In genomic region chr2:65796259-65796658, GRCh38 we compare ENCODE assay signal across 23 cellular contexts.
"Had no signal": no experiment of that assay in that cellular context is flagged by ENCODE, and none has a peak within 500 bp of the region (broad histone marks: within the 10 kb centered on the region; RNA-seq: fewer than 3 reads in every experiment).

No MANE protein-coding gene starts in this region.

- H3K27me3 Mint-ChIP-seq: effector memory CD8-positive, alpha-beta T cell had no signal

- H3K4me3 Mint-ChIP-seq: effector memory CD8-positive, alpha-beta T cell; memory B cell; naive thymus-derived CD8-positive, alpha-beta T cell; neural progenitor cell; stimulated activated effector memory CD8-positive, alpha-beta T cell treated with anti-CD3 and anti-CD28 coated beads, Interleukin-12 subunit alpha, Interleukin-12 subunit beta, amount 100 ng/mL, for 72 hours had no signal

- H3K36me3 Mint-ChIP-seq: memory B cell; naive thymus-derived CD8-positive, alpha-beta T cell; neural progenitor cell; stimulated activated effector memory CD8-positive, alpha-beta T cell treated with anti-CD3 and anti-CD28 coated beads, Interleukin-12 subunit alpha, Interleukin-12 subunit beta, amount 100 ng/mL, for 72 hours had no signal

- H3K9me3 ChIP-seq: esophagus muscularis mucosa, gastroesophageal sphincter, lower lobe of right lung, ovary, right atrium auricular region, suprapubic skin, thyroid gland, upper lobe of left lung, uterus had no signal

- H3K4me2 ChIP-seq: neural progenitor cell, smooth muscle cell had no signal

- H3K27ac Mint-ChIP-seq: effector memory CD8-positive, alpha-beta T cell; memory B cell; naive thymus-derived CD8-positive, alpha-beta T cell; neural progenitor cell; stimulated activated effector memory CD8-positive, alpha-beta T cell treated with anti-CD3 and anti-CD28 coated beads, Interleukin-12 subunit alpha, Interleukin-12 subunit beta, amount 100 ng/mL, for 72 hours had no signal

- H3K4me3 ChIP-seq: esophagus muscularis mucosa, gastroesophageal sphincter, lower lobe of right lung, neural progenitor cell, ovary, right atrium auricular region, smooth muscle cell, suprapubic skin, thyroid gland, upper lobe of left lung, uterus had no signal

- H3K4me1 Mint-ChIP-seq: memory B cell; naive thymus-derived CD8-positive, alpha-beta T cell; stimulated activated effector memory CD8-positive, alpha-beta T cell treated with anti-CD3 and anti-CD28 coated beads, Interleukin-12 subunit alpha, Interleukin-12 subunit beta, amount 100 ng/mL, for 72 hours had no signal

- H3K27ac ChIP-seq: epithelial cell of prostate, esophagus muscularis mucosa, gastroesophageal sphincter, lower lobe of right lung, neural progenitor cell, ovary, right atrium auricular region, suprapubic skin, thyroid gland, upper lobe of left lung, uterus had no signal

- H3K4me1 ChIP-seq: gastroesophageal sphincter, lower lobe of right lung, right atrium auricular region, suprapubic skin, thyroid gland, upper lobe of left lung, uterus had no signal

- H3K36me3 ChIP-seq: esophagus muscularis mucosa, gastroesophageal sphincter, lower lobe of right lung, neural progenitor cell, ovary, right atrium auricular region, suprapubic skin, thyroid gland, upper lobe of left lung, uterus had no signal

- H2AFZ ChIP-seq: neural progenitor cell had no signal

- H3K27me3 ChIP-seq: esophagus muscularis mucosa, gastroesophageal sphincter, neural progenitor cell, ovary, right atrium auricular region, suprapubic skin, thyroid gland, upper lobe of left lung, uterus had no signal

- H3K9me3 Mint-ChIP-seq: effector memory CD8-positive, alpha-beta T cell; memory B cell; naive thymus-derived CD8-positive, alpha-beta T cell; neural progenitor cell had no signal

- DNase-seq: effector memory CD8-positive, alpha-beta T cell; foreskin fibroblast; glutamatergic neuron; islet precursor cell; lower lobe of right lung; naive thymus-derived CD8-positive, alpha-beta T cell; nucleus accumbens; ovary; stimulated activated CD4-positive, alpha-beta T cell treated with anti-CD3 and anti-CD28 coated beads, Interleukin-2, amount 100 ng/mL, for 48 hours; stimulated activated CD8-positive, alpha-beta memory T cell treated with anti-CD3 and anti-CD28 coated beads, Interleukin-4, amount 100 ng/mL, for 48 hours; stimulated activated naive CD8-positive, alpha-beta T cell treated with anti-CD3 and anti-CD28 coated beads, Interleukin-15, Interleukin-2, amounts not matched to agents 100 U/mL and 50 U/mL, for 24 hours; thyroid gland; upper lobe of left lung; uterus had no signal
